16 cellular contexts compared by ENCODE assay signal in the genomic region with DNA sequence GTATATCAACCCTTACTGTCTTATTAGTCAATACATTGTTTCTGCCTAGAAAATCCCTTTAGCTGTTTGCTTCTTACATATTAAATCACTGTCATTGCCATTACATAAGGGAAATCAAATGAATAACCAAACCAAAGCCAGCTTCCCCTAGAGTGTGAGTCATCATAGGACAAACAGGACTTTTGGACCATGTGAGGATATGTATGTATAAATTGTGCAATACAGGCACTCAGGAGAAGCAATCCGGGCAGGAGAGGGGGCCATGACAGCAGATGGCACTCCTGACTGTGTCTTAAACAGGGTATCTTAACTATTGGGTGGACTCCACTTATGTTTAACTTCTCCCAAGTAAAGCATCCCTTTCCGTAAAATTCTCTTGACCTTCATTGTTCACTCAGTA.
A peak's percentile ranks its signal among the peaks of the same experiment; 100 is the strongest.
DNase-seq lines count a peak whose midpoint lies in the region; ATAC-seq, FAIRE-seq and TF ChIP-seq lines count a peak whose summit lies in the region.
"Had no signal": no experiment of that assay in that cellular context is flagged by ENCODE, and none has a peak within 500 bp of the region (broad histone marks: within the 10 kb centered on the region; RNA-seq: fewer than 3 reads in every experiment).

No MANE protein-coding gene starts in this region.

- intact Hi-C loops in spleen (cut with DNase I; ENCODE audit: low total_unique reads), result no loop called here
- intact Hi-C loops in activated naive CD4-positive, alpha-beta T cell treated with anti-CD3 and anti-CD28 coated beads for 36 hours (cut with micrococcal nuclease), result no loop called here

- H3K27me3 ChIP-seq in spleen (replicated peaks in 1 of 7), result no peaks in the 10 kb centered on the region
- H3K27me3 ChIP-seq: right atrium auricular region had no signal

- WGBS in spleen, 5 donors, result 52 to 60% (median 56%) methylated on average over 2 of the region's 2 CpGs

- H3K4me1 Mint-ChIP-seq in activated naive CD4-positive, alpha-beta T cell treated with anti-CD3 and anti-CD28 coated beads for 36 hours (ENCODE audit: low read depth), result no peaks in the 10 kb centered on the region
- H3K4me1 Mint-ChIP-seq: naive thymus-derived CD4-positive, alpha-beta T cell had no signal

- TF ChIP-seq CTCF in D721Med (IDR thresholded peaks at IDR 0.05; ENCODE audit: insufficient read depth, missing control alignments) (no peak), spleen (IDR thresholded peaks at IDR 0.05 in 8 of 11, conservative IDR thresholded peaks at IDR 0.05 in 3 of 11) (no peak)

- H3K27ac Mint-ChIP-seq in activated naive CD4-positive, alpha-beta T cell treated with anti-CD3 and anti-CD28 coated beads for 36 hours, result no peak overlapping the region
- H3K27ac Mint-ChIP-seq: CD4-positive, alpha-beta T cell; naive thymus-derived CD4-positive, alpha-beta T cell; stimulated activated naive CD8-positive, alpha-beta T cell treated with anti-CD3 and anti-CD28 coated beads, Interleukin-15, Interleukin-2, amounts not matched to agents 100 ng/mL and 50 ng/mL, for 24 hours; T-helper 2 cell treated with Interferon-gamma antibody and Interleukin-4, amounts not matched to agents 5 μg/mL and 100 μg/mL, for 36 hours had no signal

- no peak overlapping the region for H3K4me3 Mint-ChIP-seq in activated naive CD4-positive, alpha-beta T cell treated with anti-CD3 and anti-CD28 coated beads for 36 hours
- H3K4me3 Mint-ChIP-seq: CD4-positive, alpha-beta T cell; naive thymus-derived CD4-positive, alpha-beta T cell; stimulated activated naive CD8-positive, alpha-beta T cell treated with anti-CD3 and anti-CD28 coated beads, Interleukin-15, Interleukin-2, amounts not matched to agents 100 ng/mL and 50 ng/mL, for 24 hours; T-helper 2 cell treated with Interferon-gamma antibody and Interleukin-4, amounts not matched to agents 5 μg/mL and 100 μg/mL, for 36 hours had no signal

- H3K9me3 Mint-ChIP-seq in activated naive CD4-positive, alpha-beta T cell treated with anti-CD3 and anti-CD28 coated beads for 36 hours, result no peaks in the 10 kb centered on the region
- H3K9me3 Mint-ChIP-seq: CD4-positive, alpha-beta T cell; stimulated activated naive CD8-positive, alpha-beta T cell treated with anti-CD3 and anti-CD28 coated beads, Interleukin-15, Interleukin-2, amounts not matched to agents 100 ng/mL and 50 ng/mL, for 24 hours; T-helper 2 cell treated with Interferon-gamma antibody and Interleukin-4, amounts not matched to agents 5 μg/mL and 100 μg/mL, for 36 hours had no signal

- H3K9me3 ChIP-seq in spleen, result peaks cover 0 to 6% (median 0%) of the 10 kb centered on the region in 8 donors
- H3K9me3 ChIP-seq: right atrium auricular region had no signal

- no peaks in the 10 kb centered on the region for H3K27me3 Mint-ChIP-seq in activated naive CD4-positive, alpha-beta T cell treated with anti-CD3 and anti-CD28 coated beads for 36 hours (ENCODE audit: low read depth)
- H3K27me3 Mint-ChIP-seq: CD4-positive, alpha-beta T cell; naive thymus-derived CD4-positive, alpha-beta T cell; stimulated activated naive CD8-positive, alpha-beta T cell treated with anti-CD3 and anti-CD28 coated beads, Interleukin-15, Interleukin-2, amounts not matched to agents 100 ng/mL and 50 ng/mL, for 24 hours had no signal

- no peaks in the 10 kb centered on the region for H3K4me1 ChIP-seq in spleen
- H3K4me1 ChIP-seq: right atrium auricular region had no signal

- no peak overlapping the region for H3K4me3 ChIP-seq in spleen
- H3K4me3 ChIP-seq: right atrium auricular region had no signal

- peak; percentile 69 for FAIRE-seq in D721Med (lab: Jason Lieb, UNC)

- no peaks in the 10 kb centered on the region for H3K36me3 ChIP-seq in spleen
- H3K36me3 ChIP-seq: right atrium auricular region had no signal

- H3K27ac ChIP-seq in epithelial cell of prostate (no peak overlapping the region), spleen (no peak overlapping the region)
- H3K27ac ChIP-seq: KMS-11, right atrium auricular region had no signal

- ATAC-seq in GM18511 (IDR thresholded peaks at IDR 0.05; ENCODE audit: unreplicated experiment) (no peak), GM18867 (IDR thresholded peaks at IDR 0.05; ENCODE audit: unreplicated experiment) (no peak)
- ATAC-seq: naive thymus-derived CD4-positive, alpha-beta T cell had no signal

- CTCF ChIA-PET in activated naive CD4-positive, alpha-beta T cell treated with anti-CD3 and anti-CD28 coated beads for 36 hours (lab: Charles Lee), result no interaction called here

- TF ChIP-seq POLR2A in spleen (IDR thresholded peaks at IDR 0.05), result no peak

- DNase-seq in D721Med (ENCODE audit: insufficient read length, low spot score) (no peak), NCI-H69 (lab: John Stamatoyannopoulos, UW) (peak; percentile 25), epithelial cell of prostate (ENCODE audit: low read depth, low spot score) (peak; percentile 6), lung microvascular endothelial cell (ENCODE audit: low read depth in 2 of 2) (peak; percentile 64 to 90), spleen (no peak)
- no peak for DNase-seq in activated naive CD4-positive, alpha-beta T cell treated with anti-CD3 and anti-CD28 coated beads for 36 hours
- DNase-seq: activated CD4-positive, alpha-beta T cell treated with anti-CD3 and anti-CD28 coated beads, Interleukin-2, amount 50 U/mL, for 48 hours; activated naive CD4-positive, alpha-beta T cell treated with Interleukin-2 at 50 U/mL for 16 hours; CD4-positive, alpha-beta T cell; naive thymus-derived CD4-positive, alpha-beta T cell had no signal

- H3K36me3 Mint-ChIP-seq in activated naive CD4-positive, alpha-beta T cell treated with anti-CD3 and anti-CD28 coated beads for 36 hours (ENCODE audit: low read depth), result no peaks in the 10 kb centered on the region
- H3K36me3 Mint-ChIP-seq: naive thymus-derived CD4-positive, alpha-beta T cell had no signal

Comparison
In these comparisons a context has a peak if more than half of its experiments do, and no peak if none do; other contexts are left out.
1. DNase-seq: peak in NCI-H69 (single experiment), epithelial cell of prostate (single experiment) and lung microvascular endothelial cell (2 of 2); none in D721Med (single experiment), spleen (single experiment) and activated naive CD4-positive, alpha-beta T cell treated with anti-CD3 and anti-CD28 coated beads for 36 hours (single experiment).